ENCODE assay signal across 8 cellular contexts in genomic region chr1:20484526-20485462, GRCh38. TPM values are rescaled to one million over a fixed set of nuclear protein-coding genes. Genes with fewer than 3 reads are reported as not detected.
DNase-seq lines count a peak whose midpoint lies in the region; ATAC-seq, FAIRE-seq and TF ChIP-seq lines count a peak whose summit lies in the region.

No MANE protein-coding gene starts in this region.

- H3K27ac ChIP-seq in lower lobe of right lung (peak overlapping the region; percentile 72), upper lobe of right lung (peak overlapping the region; percentile 77)

- peak overlapping the region; percentile 97 for H3K4me3 Mint-ChIP-seq in HFFc6

- H3K27me3 ChIP-seq in lower lobe of right lung (ENCODE audit: low read depth) (peaks cover 74% of the 10 kb centered on the region), upper lobe of right lung (peaks cover 46% of the 10 kb centered on the region)

- H3K36me3 Mint-ChIP-seq in HFFc6 (ENCODE audit: low read depth) = peaks cover 13% of the 10 kb centered on the region

- intact Hi-C loops in lower lobe of right lung (cut with DNase I) = loop anchor here (5.0 kb wide), 1 partner anchor 272 kb away; no protein-coding TSS in a partner anchor
- intact Hi-C loops in upper lobe of right lung (cut with DNase I) = no loop called here

- H3K9me3 Mint-ChIP-seq in HFFc6 = no peaks in the 10 kb centered on the region

- FAIRE-seq in HTR-8/SVneo (lab: Jason Lieb, UNC) = no peak

- peaks cover 37% of the 10 kb centered on the region for H3K4me1 Mint-ChIP-seq in HFFc6 (ENCODE audit: low read depth)

- H3K4me1 ChIP-seq in lower lobe of right lung (peaks cover 24% of the 10 kb centered on the region), upper lobe of right lung (peaks cover 9% of the 10 kb centered on the region)

- no peaks in the 10 kb centered on the region for H3K9me3 ChIP-seq in lower lobe of right lung
- no peaks in the 10 kb centered on the region for H3K9me3 ChIP-seq in upper lobe of right lung

- ATAC-seq in lower lobe of right lung (no peak), upper lobe of right lung (no peak), HG03439 (IDR thresholded peaks at IDR 0.05; ENCODE audit: unreplicated experiment) (no peak)

- no peaks in the 10 kb centered on the region for H3K36me3 ChIP-seq in lower lobe of right lung
- H3K36me3 ChIP-seq in upper lobe of right lung = no peaks in the 10 kb centered on the region

- peaks cover 4% of the 10 kb centered on the region for H3K27me3 Mint-ChIP-seq in HFFc6 (ENCODE audit: insufficient read depth)

- TF ChIP-seq CTCF in HFFc6 (IDR thresholded peaks at IDR 0.05) (no peak), cardiac fibroblast (IDR thresholded peaks at IDR 0.05; ENCODE audit: low read depth, low read length) (no peak), lower lobe of right lung (IDR thresholded peaks at IDR 0.05) (no peak), upper lobe of right lung (IDR thresholded peaks at IDR 0.05) (no peak)

- peak overlapping the region; percentile 74 for H3K27ac Mint-ChIP-seq in HFFc6

- peak; percentile 45 for DNase-seq in 8988T
- DNase-seq in HFFc6 = no peak
- DNase-seq in cardiac fibroblast (ENCODE audit: low read depth in 2 of 2) = peak; percentile 21 to 25
- DNase-seq in lower lobe of right lung = no peak
- peak; percentile 60 for DNase-seq in upper lobe of right lung
- no peak for DNase-seq in NCI-H187 treated with DMSO at 0.1 percent for 48 hours (lab: John Stamatoyannopoulos, UW)
- DNase-seq in HTR-8/SVneo (ENCODE audit: insufficient read length, low spot score) = no peak

- peak overlapping the region; percentile 80 to 94 for H3K4me3 ChIP-seq in cardiac fibroblast (replicated peaks in 1 of 2; ENCODE audit: low read depth in 2 of 2, low read length in 2 of 2)
- H3K4me3 ChIP-seq in lower lobe of right lung = peak overlapping the region; percentile 60
- H3K4me3 ChIP-seq in upper lobe of right lung = peak overlapping the region; percentile 51

RNA-seq across cellular contexts. Expression of gene CAMK2N1, which starts 1.2 kb away (rescaled TPM):
- total RNA-seq in HFFc6 (2021; fragmentation: NEBNext Ultra II Directional; extraction: Animal tissue kit (Norgen Biotek cat#: 25700)) = 10 to 100 TPM; 40.3 to 57.8 (median 42.6) TPM
- 43.0 TPM for total RNA-seq in lower lobe of right lung
- 73.6 TPM for total RNA-seq in upper lobe of right lung

RNA-seq across cellular contexts. Expression of gene MUL1, which starts 23.2 kb away (rescaled TPM):
- 10 to 100 TPM; 26.9 to 36.4 (median 27.8) TPM for total RNA-seq in HFFc6 (2021; fragmentation: NEBNext Ultra II Directional; extraction: Animal tissue kit (Norgen Biotek cat#: 25700))
- total RNA-seq in lower lobe of right lung = 29.9 TPM
- 34.5 TPM for total RNA-seq in upper lobe of right lung

Comparison
In these comparisons a context has a peak if more than half of its experiments do, and no peak if none do; other contexts are left out.
1. DNase-seq: peak in 8988T (single experiment), cardiac fibroblast (2 of 2) and upper lobe of right lung (single experiment); none in HFFc6 (single experiment), lower lobe of right lung (single experiment), NCI-H187 treated with DMSO at 0.1 percent for 48 hours (single experiment) and HTR-8/SVneo (single experiment).
2. Peak in every context shown above with its lines, with median percentiles within 50 percentile points of each other: H3K4me3 ChIP-seq.